ENCODE assay signal across 8 cellular contexts in the genomic region with DNA sequence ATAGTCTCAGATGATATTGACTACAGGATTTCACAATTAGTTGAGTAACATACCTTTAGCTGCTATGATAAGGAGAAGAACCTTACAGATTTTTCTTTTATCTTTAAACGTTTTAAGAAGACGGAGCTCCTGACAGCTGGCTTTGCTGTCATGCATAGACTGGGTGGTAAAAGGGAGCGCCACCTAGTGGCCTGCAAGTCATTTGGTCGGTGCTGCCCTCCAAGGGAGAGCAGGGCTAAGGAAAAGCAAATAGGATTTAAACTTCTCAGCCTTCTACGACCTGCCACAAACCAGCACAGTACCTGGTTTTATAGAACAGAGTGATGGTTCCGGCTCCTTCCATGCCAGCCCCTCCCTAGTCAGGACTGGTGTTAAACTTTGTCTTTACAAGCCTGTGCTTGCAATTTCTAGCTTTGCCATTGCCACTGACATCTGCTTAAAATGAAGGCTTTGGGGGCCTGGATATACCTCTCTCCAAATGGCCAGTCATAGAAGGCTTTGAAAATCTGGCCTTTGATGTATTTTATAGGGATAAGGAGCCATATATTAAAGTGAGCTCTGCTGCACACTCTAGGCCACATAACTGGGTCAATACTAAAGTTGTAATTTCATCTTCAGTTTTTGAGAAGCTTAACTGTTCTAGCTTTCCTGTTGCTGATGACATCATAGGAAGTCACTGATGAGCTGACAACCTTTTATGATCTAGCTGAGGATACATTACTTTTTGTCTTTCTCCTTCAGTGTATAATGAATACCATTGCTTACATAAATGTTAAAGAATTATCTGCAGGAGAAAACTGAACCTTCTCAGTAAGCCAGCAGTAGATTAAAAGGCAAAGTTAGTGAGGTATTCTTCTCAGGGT. TPM values are rescaled to one million over a fixed set of nuclear protein-coding genes. Genes with fewer than 3 reads are reported as not detected.
DNase-seq lines count a peak whose midpoint lies in the region; ATAC-seq and TF ChIP-seq lines count a peak whose summit lies in the region.

No MANE protein-coding gene starts in this region.

- TF ChIP-seq EP300 in upper lobe of left lung (IDR thresholded peaks at IDR 0.05): no peak

- no peak overlapping the region for H3K18ac ChIP-seq in neuronal stem cell (ENCODE audit: low read length)

- H3K4me3 ChIP-seq in NT2/D1 (ENCODE audit: insufficient read length, low read depth): no peak overlapping the region
- no peak overlapping the region for H3K4me3 ChIP-seq in fibroblast of pulmonary artery (replicated peaks; ENCODE audit: low read depth, low read length)
- no peak overlapping the region for H3K4me3 ChIP-seq in neuronal stem cell (ENCODE audit: low read length in 2 of 2)
- no peak overlapping the region for H3K4me3 ChIP-seq in upper lobe of left lung

- TF ChIP-seq POLR2A in upper lobe of left lung (IDR thresholded peaks at IDR 0.05): no peak

- no peaks in the 10 kb centered on the region for H3K36me3 ChIP-seq in NT2/D1 (ENCODE audit: insufficient read depth, insufficient read length, low read length)
- no peaks in the 10 kb centered on the region for H3K36me3 ChIP-seq in neuronal stem cell (replicated peaks in 1 of 2; ENCODE audit: control insufficient read depth in 2 of 2, insufficient read depth in 2 of 2, low read length in 2 of 2)
- no peaks in the 10 kb centered on the region for H3K36me3 ChIP-seq in upper lobe of left lung

- H4K8ac ChIP-seq in neuronal stem cell (ENCODE audit: low read depth, low read length): no peak overlapping the region

- H4K91ac ChIP-seq in neuronal stem cell (ENCODE audit: low read depth, low read length, poor library complexity): no peak overlapping the region

- DNase-seq in DMS153 (lab: John Stamatoyannopoulos, UW): peak; percentile 46
- peak; percentile 84 for DNase-seq in NT2/D1 (ENCODE audit: low read depth, low spot score)
- DNase-seq in activated T-cell treated with anti-CD3 and anti-CD28 coated beads for 48 hours (ENCODE audit: low read depth): peak; percentile 43
- peak; percentile 89 for DNase-seq in fibroblast of pulmonary artery (ENCODE audit: low read depth)
- DNase-seq in neuronal stem cell (ENCODE audit: low spot score): peak; percentile 67
- peak in 1 of 2 donors; percentile 67 for DNase-seq in upper lobe of left lung

- H3K4me1 ChIP-seq in NT2/D1 (ENCODE audit: insufficient read depth, insufficient read length): no peaks in the 10 kb centered on the region
- H3K4me1 ChIP-seq in neuronal stem cell (ENCODE audit: control insufficient read depth in 2 of 2, insufficient read depth in 1 of 2, low read depth in 1 of 2, low read length in 2 of 2): peaks cover 9 to 12% of the 10 kb centered on the region in 2 donors
- H3K4me1 ChIP-seq in upper lobe of left lung: peaks cover 2 to 13% (median 7%) of the 10 kb centered on the region in 4 donors

- H3K27me3 ChIP-seq in NT2/D1 (ENCODE audit: insufficient read depth, insufficient read length) (no peaks in the 10 kb centered on the region), neuronal stem cell (ENCODE audit: control insufficient read depth in 3 of 3, insufficient read depth in 3 of 3, low read depth in 1 of 3, low read length in 3 of 3) (no peaks in the 10 kb centered on the region), upper lobe of left lung (no peaks in the 10 kb centered on the region)

- H2BK12ac ChIP-seq in neuronal stem cell (ENCODE audit: low read length): no peak overlapping the region

- ATAC-seq in GM21381 (IDR thresholded peaks at IDR 0.05; ENCODE audit: unreplicated experiment) (peak; percentile 92), HG03565 (IDR thresholded peaks at IDR 0.05; ENCODE audit: unreplicated experiment) (peak; percentile 93), upper lobe of left lung (ENCODE audit: low FRiP score in 2 of 2) (peak; percentile 79 to 85)

- no peak overlapping the region for H3K27ac ChIP-seq in neuronal stem cell (replicated peaks; ENCODE audit: low read length)
- H3K27ac ChIP-seq in upper lobe of left lung: no peak overlapping the region

- no peak overlapping the region for H3K4me2 ChIP-seq in neuronal stem cell (ENCODE audit: insufficient read depth, low read length, poor library complexity, severe bottlenecking)

- H3K79me1 ChIP-seq in neuronal stem cell (ENCODE audit: low read depth, low read length): no peaks in the 10 kb centered on the region

- H2BK120ac ChIP-seq in neuronal stem cell (ENCODE audit: low read depth, low read length): no peak overlapping the region

- H3K9ac ChIP-seq in NT2/D1 (ENCODE audit: insufficient read length, low read depth): no peak overlapping the region
- no peak overlapping the region for H3K9ac ChIP-seq in neuronal stem cell (ENCODE audit: low read depth, low read length, poor library complexity)

- H3K9me3 ChIP-seq in NT2/D1 (ENCODE audit: insufficient read depth, low read length) (no peaks in the 10 kb centered on the region), neuronal stem cell (replicated peaks in 1 of 2; ENCODE audit: control insufficient read depth in 2 of 2, insufficient read depth in 1 of 2, low read depth in 1 of 2, low read length in 2 of 2) (no peaks in the 10 kb centered on the region), upper lobe of left lung (no peaks in the 10 kb centered on the region)

- no peak overlapping the region for H2BK5ac ChIP-seq in neuronal stem cell (ENCODE audit: low read length)

- no peak overlapping the region for H3K4ac ChIP-seq in neuronal stem cell (ENCODE audit: low read length)

- TF ChIP-seq CTCF in fibroblast of pulmonary artery (IDR thresholded peaks at IDR 0.05; ENCODE audit: low read length, missing control alignments) (peak; percentile 96), upper lobe of left lung (IDR thresholded peaks at IDR 0.05) (peak; percentile 54 to 77 (median 66))

- no peak overlapping the region for H3K14ac ChIP-seq in neuronal stem cell (ENCODE audit: low read length)

- H2BK15ac ChIP-seq in neuronal stem cell (ENCODE audit: low read length): no peak overlapping the region

- H2AK5ac ChIP-seq in neuronal stem cell (ENCODE audit: low read depth, low read length): no peak overlapping the region

- H3K23ac ChIP-seq in neuronal stem cell (ENCODE audit: low read depth, low read length, poor library complexity): no peak overlapping the region

- H2AFZ ChIP-seq in neuronal stem cell (ENCODE audit: low read length): peak overlapping the region; percentile 73

- no CpG with 5 or more reads among the region's 6 CpGs for WGBS in neuronal stem cell (ENCODE audit: extremely low coverage in 2 of 2, insufficient read length in 2 of 2, insufficient replicate concordance in 1 of 2), 2 donors
- 3 to 7% methylated on average over 6 of the region's 6 CpGs for WGBS in upper lobe of left lung, 2 donors

RNA-seq across cellular contexts. Expression of gene ADAMTSL1, which starts 31.1 kb away (rescaled TPM):
- polyA plus RNA-seq in neuronal stem cell (2013, experiment 1 of 2): 0.26 TPM
- 0.28 TPM for polyA plus RNA-seq in neuronal stem cell (2013, experiment 2 of 2)
- total RNA-seq in upper lobe of left lung: 1 to 10 TPM in 4 of 6 donors, under 1 TPM in 1, not detected in 1; 0.44 to 6.4 (median 2.3) TPM
